21 cellular contexts compared by ENCODE assay signal in genomic region chr1:117169871-117170596, GRCh38. TPM values are rescaled to one million over a fixed set of nuclear protein-coding genes. Genes with fewer than 3 reads are reported as not detected.
"Had no signal": no experiment of that assay in that cellular context is flagged by ENCODE, and none has a peak within 500 bp of the region (broad histone marks: within the 10 kb centered on the region; RNA-seq: fewer than 3 reads in every experiment).

No MANE protein-coding gene starts in this region.

- H3K9me3 ChIP-seq: ascending aorta, left ventricle myocardium inferior, psoas muscle, sigmoid colon, stomach, testis, upper lobe of right lung had no signal

- H3K4me3 Mint-ChIP-seq: activated naive CD4-positive, alpha-beta T cell treated with anti-CD3 and anti-CD28 coated beads for 36 hours; activated naive CD8-positive, alpha-beta T cell treated with anti-CD3 and anti-CD28 coated beads, Interleukin-2, amount 50 U/mL, for 24 hours; activated T-helper 17 cell treated with anti-CD3 and anti-CD28 coated beads, Interleukin-2, amount 50 U/mL, for 72 hours; memory B cell; nephron had no signal

- H3K4me1 Mint-ChIP-seq: activated T-helper 17 cell treated with anti-CD3 and anti-CD28 coated beads, Interleukin-2, amount 50 U/mL, for 72 hours had no signal

- H3K4me3 ChIP-seq: ascending aorta, cardiac muscle cell, left ventricle myocardium inferior, psoas muscle, sigmoid colon, stomach, testis, upper lobe of right lung had no signal

- DNase-seq: activated naive CD4-positive, alpha-beta T cell treated with anti-CD3 and anti-CD28 coated beads for 36 hours; activated naive CD8-positive, alpha-beta T cell treated with anti-CD3 and anti-CD28 coated beads, Interleukin-2, amount 50 U/mL, for 24 hours; left ventricle myocardium inferior; psoas muscle; sigmoid colon; stimulated activated CD4-positive, alpha-beta T cell treated with anti-CD3 and anti-CD28 coated beads, Interleukin-1b, Interleukin-23, amount 100 ng/mL, for 48 hours; stomach; SW 1271; testis; upper lobe of right lung had no signal

- H3K36me3 ChIP-seq: ascending aorta, cardiac muscle cell, left ventricle myocardium inferior, sigmoid colon, stomach, upper lobe of right lung had no signal

- H3K9me3 Mint-ChIP-seq: activated naive CD4-positive, alpha-beta T cell treated with anti-CD3 and anti-CD28 coated beads for 36 hours; activated naive CD8-positive, alpha-beta T cell treated with anti-CD3 and anti-CD28 coated beads, Interleukin-2, amount 50 U/mL, for 24 hours; activated T-helper 17 cell treated with anti-CD3 and anti-CD28 coated beads, Interleukin-2, amount 50 U/mL, for 72 hours; memory B cell had no signal

- ATAC-seq: activated naive CD8-positive, alpha-beta T cell treated with anti-CD3 and anti-CD28 coated beads, Interleukin-2, amount 50 U/mL, for 24 hours; activated T-helper 17 cell treated with anti-CD3 and anti-CD28 coated beads, Interleukin-2, amount 50 U/mL, for 72 hours; esophagus mucosa; psoas muscle; upper lobe of right lung had no signal

- H3K27me3 ChIP-seq: ascending aorta, cardiac muscle cell, sigmoid colon, stomach, testis, upper lobe of right lung had no signal

- H3K27me3 Mint-ChIP-seq: memory B cell had no signal

- H3K27ac Mint-ChIP-seq: activated naive CD4-positive, alpha-beta T cell treated with anti-CD3 and anti-CD28 coated beads for 36 hours; activated naive CD8-positive, alpha-beta T cell treated with anti-CD3 and anti-CD28 coated beads, Interleukin-2, amount 50 U/mL, for 24 hours; activated T-helper 17 cell treated with anti-CD3 and anti-CD28 coated beads, Interleukin-2, amount 50 U/mL, for 72 hours; memory B cell; nephron had no signal

- H3K27ac ChIP-seq: ascending aorta, cardiac muscle cell, left ventricle myocardium inferior, psoas muscle, sigmoid colon, stomach, testis, upper lobe of right lung had no signal

- H3K4me1 ChIP-seq: ascending aorta, left ventricle myocardium inferior, psoas muscle, sigmoid colon, stomach, testis, upper lobe of right lung had no signal

- H3K36me3 Mint-ChIP-seq: memory B cell had no signal

RNA-seq across cellular contexts. Expression of gene VTCN1, which starts 40.7 kb away (rescaled TPM):
- total RNA-seq: activated CD8-positive, alpha-beta memory T cell treated with anti-CD3 and anti-CD28 coated beads for 36 hours; activated naive CD4-positive, alpha-beta T cell treated with anti-CD3 and anti-CD28 coated beads for 36 hours; activated T-helper 17 cell treated with anti-CD3 and anti-CD28 coated beads, Interleukin-2, amount 50 U/mL, for 72 hours; ascending aorta; cardiac muscle cell; dermis microvascular lymphatic vessel endothelial cell; left ventricle myocardium inferior; osteoblast; sigmoid colon; T-helper 2 cell treated with Interferon-gamma antibody and Interleukin-4, amounts not matched to agents 100 ng/mL and 5 ng/mL, for 36 hours; upper lobe of right lung had no signal
- polyA plus RNA-seq: keratinocyte, sigmoid colon had no signal
